In the genomic region with DNA sequence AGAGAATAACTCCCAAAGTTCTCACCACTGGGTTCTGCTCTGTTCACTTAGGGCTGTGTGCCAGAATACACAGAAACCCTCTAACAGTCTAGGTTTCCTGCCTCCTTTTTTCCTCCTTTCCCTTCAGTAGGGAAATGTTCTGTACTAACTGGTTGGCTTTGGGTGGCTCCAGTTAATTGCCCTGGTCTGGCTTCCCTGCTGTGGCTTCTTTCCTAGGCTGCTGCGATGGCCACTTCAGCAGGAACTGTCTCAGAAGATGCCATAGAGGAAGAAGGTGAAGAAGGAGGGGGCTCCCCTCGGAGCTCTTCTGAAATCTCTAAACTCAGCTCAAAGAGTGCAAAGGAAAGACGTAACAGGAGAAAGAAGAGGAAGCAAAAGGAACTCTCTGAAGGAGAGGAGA, we compare ENCODE assay signal across 9 cellular contexts.
"Had no signal": no experiment of that assay in that cellular context is flagged by ENCODE, and none has a peak within 500 bp of the region (broad histone marks: within the 10 kb centered on the region; RNA-seq: fewer than 3 reads in every experiment).

No MANE protein-coding gene starts in this region.

- H3K36me3 ChIP-seq: HAP-1 had no signal

- H3K27ac ChIP-seq: GM23248 had no signal

- H3K9me3 Mint-ChIP-seq: HFFc6, IgD-negative memory B cell had no signal

- H2AFZ ChIP-seq: GM23248 had no signal

- ATAC-seq: HCT116 had no signal

- H3K9ac ChIP-seq: GM23248 had no signal

- DNase-seq: GOT3, H7, HFFc6, KBM-7 had no signal

- H3K4me3 Mint-ChIP-seq: HFFc6, IgD-negative memory B cell had no signal

- H3K27ac Mint-ChIP-seq: IgD-negative memory B cell had no signal

- H3K4me3 ChIP-seq: GM23248, HAP-1 had no signal

- H3K4me1 Mint-ChIP-seq: IgD-negative memory B cell had no signal

- H3K9me3 ChIP-seq: HAP-1 had no signal

- FAIRE-seq: HTR-8/SVneo had no signal
